Comparison of ENCODE assay signal across 1 cellular context in the genomic region with DNA sequence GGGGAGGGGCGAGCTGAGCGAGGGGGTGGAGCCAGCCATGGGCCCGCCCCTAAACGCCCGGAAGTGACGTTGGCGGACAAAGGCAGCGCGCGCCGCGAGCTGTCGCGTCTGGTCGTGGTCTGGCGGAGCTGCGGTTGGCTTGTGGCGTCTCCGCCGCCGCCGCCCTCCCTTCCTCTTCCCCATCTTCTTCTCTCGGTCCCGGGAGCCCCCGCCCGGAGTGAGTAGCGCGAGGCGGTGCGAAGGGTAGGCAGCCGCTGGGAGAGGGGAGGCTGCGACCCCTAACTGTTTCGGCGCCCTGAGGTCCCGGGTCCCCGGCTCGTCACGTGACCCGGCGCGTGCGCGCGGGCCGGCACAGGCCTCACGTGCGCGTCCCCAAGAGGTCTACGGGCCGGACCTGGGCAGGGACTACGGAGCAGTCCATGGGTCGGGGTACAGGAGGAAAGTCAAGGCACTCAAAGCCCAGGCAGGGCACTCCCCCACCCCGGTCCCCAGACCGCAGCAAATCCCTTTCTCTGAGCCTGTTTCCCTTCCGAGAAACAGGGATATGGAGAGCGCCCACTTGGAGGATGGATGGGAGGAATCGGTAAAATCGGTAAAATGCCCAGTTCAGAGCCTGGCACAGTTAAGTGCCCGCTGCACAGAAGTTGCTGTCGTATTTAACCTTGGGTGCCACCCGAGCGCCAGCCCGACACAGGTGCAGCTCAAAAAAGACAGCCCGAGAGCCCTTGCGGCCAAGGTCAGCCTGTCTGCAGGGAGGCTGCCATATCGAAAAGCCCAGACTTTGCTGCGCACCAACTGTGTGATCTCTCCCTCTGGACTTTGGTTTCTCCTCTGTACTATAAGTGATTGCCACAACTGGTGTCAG.
TF ChIP-seq lines count a peak whose summit lies in the region.

NTMT1 (plus strand) TSS at position 85 of the 865 bp plus-strand sequence. CDS start 6,541 bp downstream, outside the sequence.

TF ChIP-seq in HepG2, 621 proteins besides CTCF, POLR2A, EP300 and RAD21 (continued from another document and continues in another):
- TF ChIP-seq FOXC1 (CRISPR knock-in tag; IDR thresholded peaks at IDR 0.05; ENCODE audit: borderline replicate concordance): peak; percentile 78; the same call in 1 of the 2 replicates
- peak; percentile 41; the same call in 1 of the 2 replicates for TF ChIP-seq ZNF788 (CRISPR knock-in tag; IDR thresholded peaks at IDR 0.05; ENCODE audit: borderline replicate concordance)
- TF ChIP-seq SNAI1 (CRISPR knock-in tag; IDR thresholded peaks at IDR 0.05; ENCODE audit: borderline replicate concordance): 0 out of 2 replicates have a peak, but pooled peaks have one; percentile 38
- peak; percentile 52 for TF ChIP-seq DRAP1 (CRISPR knock-in tag; IDR thresholded peaks at IDR 0.05)
- TF ChIP-seq MIXL1 (CRISPR knock-in tag; IDR thresholded peaks at IDR 0.05): no peak
- TF ChIP-seq DMAP1 (CRISPR knock-in tag; IDR thresholded peaks at IDR 0.05): peak; percentile 83
- TF ChIP-seq AGO2 (optimal IDR thresholded peaks at IDR 0.05; ENCODE audit: low read depth, low read length): peak; percentile 95
- TF ChIP-seq SOX6 (IDR thresholded peaks at IDR 0.05): no peak
- peak; percentile 22; the same call in 1 of the 2 replicates for TF ChIP-seq SOX6 (CRISPR knock-in tag; IDR thresholded peaks at IDR 0.05)
- no peak for TF ChIP-seq ZNF598 (CRISPR knock-in tag; IDR thresholded peaks at IDR 0.05; ENCODE audit: borderline replicate concordance)
- 0 out of 2 replicates have a peak, but pooled peaks have one; percentile 44 for TF ChIP-seq KMT2B (CRISPR knock-in tag; IDR thresholded peaks at IDR 0.05)
- peak; percentile 76; the same call in 1 of the 2 replicates for TF ChIP-seq BRCA1 (CRISPR knock-in tag; IDR thresholded peaks at IDR 0.05)
- no peak for TF ChIP-seq KDM1A (CRISPR knock-in tag; IDR thresholded peaks at IDR 0.05)
- no peak for TF ChIP-seq JARID2 (CRISPR knock-in tag; IDR thresholded peaks at IDR 0.05; ENCODE audit: insufficient replicate concordance)
- TF ChIP-seq IRF2 (CRISPR knock-in tag; IDR thresholded peaks at IDR 0.05): 0 out of 2 replicates have a peak, but pooled peaks have one; percentile 40
- TF ChIP-seq KDM6A (CRISPR knock-in tag; IDR thresholded peaks at IDR 0.05; ENCODE audit: low read depth): no peak
- TF ChIP-seq REPIN1 (CRISPR knock-in tag; IDR thresholded peaks at IDR 0.05; ENCODE audit: borderline replicate concordance, low read depth): peak; percentile 52; the same call in 1 of the 2 replicates
- peak; percentile 90; the same call in 1 of the 2 replicates for TF ChIP-seq SRY (CRISPR knock-in tag; IDR thresholded peaks at IDR 0.05)
- TF ChIP-seq MED1 (CRISPR knock-in tag; IDR thresholded peaks at IDR 0.05): peak; percentile 37
- no peak for TF ChIP-seq MAFK (conservative IDR thresholded peaks at IDR 0.05 in 1 of 2, IDR thresholded peaks at IDR 0.05 in 1 of 2; ENCODE audit: low read length in 2 of 2)
- 0 out of 2 replicates have a peak, but pooled peaks have one; percentile 33 for TF ChIP-seq ZNF777 (CRISPR knock-in tag; IDR thresholded peaks at IDR 0.05)
- TF ChIP-seq ZNF280D (CRISPR knock-in tag; IDR thresholded peaks at IDR 0.05): peak; percentile 94
- TF ChIP-seq HOXD1 (CRISPR knock-in tag; IDR thresholded peaks at IDR 0.05): 0 out of 2 replicates have a peak, but pooled peaks have one; percentile 27
- no peak for TF ChIP-seq THYN1 (CRISPR knock-in tag; IDR thresholded peaks at IDR 0.05; ENCODE audit: borderline replicate concordance, low read depth)
- TF ChIP-seq SMYD3 (CRISPR knock-in tag; IDR thresholded peaks at IDR 0.05): no peak
- peak; percentile 88; the same call in 1 of the 2 replicates for TF ChIP-seq ZNF280B (CRISPR knock-in tag; IDR thresholded peaks at IDR 0.05; ENCODE audit: borderline replicate concordance)
- TF ChIP-seq, protein P1, sequence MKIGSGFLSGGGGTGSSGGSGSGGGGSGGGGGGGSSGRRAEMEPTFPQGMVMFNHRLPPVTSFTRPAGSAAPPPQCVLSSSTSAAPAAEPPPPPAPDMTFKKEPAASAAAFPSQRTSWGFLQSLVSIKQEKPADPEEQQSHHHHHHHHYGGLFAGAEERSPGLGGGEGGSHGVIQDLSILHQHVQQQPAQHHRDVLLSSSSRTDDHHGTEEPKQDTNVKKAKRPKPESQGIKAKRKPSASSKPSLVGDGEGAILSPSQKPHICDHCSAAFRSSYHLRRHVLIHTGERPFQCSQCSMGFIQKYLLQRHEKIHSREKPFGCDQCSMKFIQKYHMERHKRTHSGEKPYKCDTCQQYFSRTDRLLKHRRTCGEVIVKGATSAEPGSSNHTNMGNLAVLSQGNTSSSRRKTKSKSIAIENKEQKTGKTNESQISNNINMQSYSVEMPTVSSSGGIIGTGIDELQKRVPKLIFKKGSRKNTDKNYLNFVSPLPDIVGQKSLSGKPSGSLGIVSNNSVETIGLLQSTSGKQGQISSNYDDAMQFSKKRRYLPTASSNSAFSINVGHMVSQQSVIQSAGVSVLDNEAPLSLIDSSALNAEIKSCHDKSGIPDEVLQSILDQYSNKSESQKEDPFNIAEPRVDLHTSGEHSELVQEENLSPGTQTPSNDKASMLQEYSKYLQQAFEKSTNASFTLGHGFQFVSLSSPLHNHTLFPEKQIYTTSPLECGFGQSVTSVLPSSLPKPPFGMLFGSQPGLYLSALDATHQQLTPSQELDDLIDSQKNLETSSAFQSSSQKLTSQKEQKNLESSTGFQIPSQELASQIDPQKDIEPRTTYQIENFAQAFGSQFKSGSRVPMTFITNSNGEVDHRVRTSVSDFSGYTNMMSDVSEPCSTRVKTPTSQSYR (CRISPR knock-in tag; IDR thresholded peaks at IDR 0.05; ENCODE audit: borderline replicate concordance): peak; percentile 54
- peak; percentile 78 for TF ChIP-seq HNRNPK (IDR thresholded peaks at IDR 0.05; ENCODE audit: low read depth, low read length, poor library complexity, severe bottlenecking)
- TF ChIP-seq CC2D1A (CRISPR knock-in tag; IDR thresholded peaks at IDR 0.05): no peak
- TF ChIP-seq ONECUT2 (CRISPR knock-in tag; IDR thresholded peaks at IDR 0.05): no peak
- no peak for TF ChIP-seq ZFP62 (CRISPR knock-in tag; IDR thresholded peaks at IDR 0.05)
- TF ChIP-seq TARDBP (CRISPR knock-in tag; IDR thresholded peaks at IDR 0.05): peak; percentile 73; the same call in 1 of the 2 replicates
- 0 out of 2 replicates have a peak, but pooled peaks have one; percentile 60 for TF ChIP-seq ZNF431 (CRISPR knock-in tag; IDR thresholded peaks at IDR 0.05; ENCODE audit: borderline replicate concordance, low read depth)
- TF ChIP-seq MIER2 (CRISPR knock-in tag; IDR thresholded peaks at IDR 0.05): no peak
- peak; percentile 65; the same call in 1 of the 2 replicates for TF ChIP-seq NFKB2 (CRISPR knock-in tag; IDR thresholded peaks at IDR 0.05; ENCODE audit: borderline replicate concordance)
- no peak for TF ChIP-seq NBN (conservative IDR thresholded peaks at IDR 0.05)
- TF ChIP-seq ZNF253 (CRISPR knock-in tag; IDR thresholded peaks at IDR 0.05; ENCODE audit: borderline replicate concordance): 0 out of 2 replicates have a peak, but pooled peaks have one; percentile 46
- peak; percentile 82 for TF ChIP-seq ZFP82 (CRISPR knock-in tag; IDR thresholded peaks at IDR 0.05; ENCODE audit: borderline replicate concordance)
- peak; percentile 16; the same call in 1 of the 2 replicates for TF ChIP-seq HCFC1 (IDR thresholded peaks at IDR 0.05; ENCODE audit: low read depth, low read length)
- no peak for TF ChIP-seq PAWR (CRISPR knock-in tag; IDR thresholded peaks at IDR 0.05; ENCODE audit: borderline replicate concordance)
- TF ChIP-seq ZNF703 (CRISPR knock-in tag; IDR thresholded peaks at IDR 0.05; ENCODE audit: borderline replicate concordance): no peak
- TF ChIP-seq GMEB1 (CRISPR knock-in tag; IDR thresholded peaks at IDR 0.05; ENCODE audit: borderline replicate concordance): peak; percentile 72
- TF ChIP-seq, protein P2, sequence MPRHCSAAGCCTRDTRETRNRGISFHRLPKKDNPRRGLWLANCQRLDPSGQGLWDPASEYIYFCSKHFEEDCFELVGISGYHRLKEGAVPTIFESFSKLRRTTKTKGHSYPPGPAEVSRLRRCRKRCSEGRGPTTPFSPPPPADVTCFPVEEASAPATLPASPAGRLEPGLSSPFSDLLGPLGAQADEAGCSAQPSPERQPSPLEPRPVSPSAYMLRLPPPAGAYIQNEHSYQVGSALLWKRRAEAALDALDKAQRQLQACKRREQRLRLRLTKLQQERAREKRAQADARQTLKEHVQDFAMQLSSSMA (CRISPR knock-in tag; IDR thresholded peaks at IDR 0.05): peak; percentile 14; the same call in 1 of the 2 replicates
- no peak for TF ChIP-seq THAP8 (CRISPR knock-in tag; IDR thresholded peaks at IDR 0.05; ENCODE audit: borderline replicate concordance)
- TF ChIP-seq ZNF205 (CRISPR knock-in tag; IDR thresholded peaks at IDR 0.05): no peak
